ENCODE assay signal across 1 cellular context in the genomic region with DNA sequence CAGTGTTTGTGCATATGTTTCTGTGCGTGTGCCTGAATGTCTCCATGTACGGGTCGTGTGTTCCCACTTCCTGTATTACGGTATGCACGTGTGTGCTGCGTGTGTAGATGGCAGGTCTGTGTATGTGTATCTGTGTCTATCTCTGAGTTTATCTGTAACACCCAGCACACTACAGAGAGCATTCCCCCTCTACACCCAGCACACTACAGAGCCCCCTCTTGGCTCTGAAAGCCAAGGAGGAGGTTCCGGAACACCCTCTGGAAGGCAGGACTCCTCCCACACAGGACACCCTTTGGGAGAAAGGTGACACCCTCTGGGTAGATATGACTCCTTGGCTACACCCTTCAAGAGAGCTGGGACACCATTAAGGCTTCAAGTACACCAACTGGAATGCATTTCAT.
TF ChIP-seq lines count a peak whose summit lies in the region.

No MANE protein-coding gene starts in this region.

TF ChIP-seq in SK-N-SH, 30 proteins besides CTCF, POLR2A, EP300 and RAD21:
- TF ChIP-seq FOSL2 (IDR thresholded peaks at IDR 0.05; ENCODE audit: borderline replicate concordance, low read depth) (no peak), MXI1 (IDR thresholded peaks at IDR 0.05; ENCODE audit: low read depth, low read length) (no peak), RXRA (IDR thresholded peaks at IDR 0.05; ENCODE audit: borderline replicate concordance, low read depth) (no peak), POLR2AphosphoS5 (IDR thresholded peaks at IDR 0.05; ENCODE audit: low read depth, low read length) (no peak), TAF1 (IDR thresholded peaks at IDR 0.05; ENCODE audit: borderline replicate concordance, low read depth, low read length) (no peak), MEF2A (IDR thresholded peaks at IDR 0.05; ENCODE audit: borderline replicate concordance, low read depth) (no peak)
TF ChIP-seq in SK-N-SH: peak in this region for 0.
